Comparison of ENCODE assay signal across 21 cellular contexts in genomic region chr15:33112541-33113105, GRCh38.
DNase-seq lines count a peak whose midpoint lies in the region; ATAC-seq, FAIRE-seq and TF ChIP-seq lines count a peak whose summit lies in the region.
"Had no signal": no experiment of that assay in that cellular context is flagged by ENCODE, and none has a peak within 500 bp of the region (broad histone marks: within the 10 kb centered on the region; RNA-seq: fewer than 3 reads in every experiment).

No MANE protein-coding gene starts in this region.

- H3K27ac ChIP-seq in AG04450 (ENCODE audit: low read depth, low read length) (peak overlapping the region; percentile 24), IMR-90 (ENCODE audit: insufficient read depth, low read length) (peak overlapping the region; percentile 95), fibroblast of lung (ENCODE audit: insufficient read depth, low read length) (peak overlapping the region; percentile 31), neural progenitor cell (no peak overlapping the region)
- H3K27ac ChIP-seq: HL-60 had no signal

- peak overlapping the region; percentile 88 to 94 for H4K8ac ChIP-seq in IMR-90 (ENCODE audit: low read depth in 2 of 2, low read length in 2 of 2)

- peaks cover 7% of the 10 kb centered on the region for H3K27me3 Mint-ChIP-seq in neural progenitor cell (ENCODE audit: insufficient read depth, low read depth)

- H3K4me2 ChIP-seq in IMR-90 (ENCODE audit: low read depth, low read length): peak overlapping the region; percentile 57; the same call in 1 of the 2 replicates
- H3K4me2 ChIP-seq in fibroblast of lung (ENCODE audit: extremely low read depth, insufficient read depth, low read length): no peak overlapping the region
- no peak overlapping the region for H3K4me2 ChIP-seq in neural progenitor cell

- TF ChIP-seq RAD21 in IMR-90 (IDR thresholded peaks at IDR 0.05; ENCODE audit: low read length): no peak

- no peak overlapping the region for H3K4me3 Mint-ChIP-seq in neural progenitor cell
- H3K4me3 Mint-ChIP-seq: IgD-negative memory B cell had no signal

- WGBS in IMR-90 (ENCODE audit: extremely low coverage in 2 of 2, insufficient read length in 1 of 2), 2 experiments: 40% methylated on average over 1 of the region's 5 CpGs; no CpG with 5 or more reads in 1 of the 2 experiments

- FAIRE-seq in urothelium cell line (lab: Jason Lieb, UNC): no peak
- FAIRE-seq: HTR-8/SVneo had no signal

- peak overlapping the region; percentile 99 for H4K5ac ChIP-seq in IMR-90 (ENCODE audit: low read depth, low read length)

- H3K4me1 Mint-ChIP-seq in neural progenitor cell: peaks cover 14% of the 10 kb centered on the region
- H3K4me1 Mint-ChIP-seq: IgD-negative memory B cell had no signal

- H2BK5ac ChIP-seq in IMR-90 (ENCODE audit: low read depth, low read length, poor library complexity, severe bottlenecking): peak overlapping the region; percentile 94

- H3K4ac ChIP-seq in IMR-90 (ENCODE audit: low read depth, low read length): peak overlapping the region; percentile 94

- no peak for ATAC-seq in IMR-90 (ENCODE audit: low read depth)

- BruUV-seq in IMR-90 (replicated peaks; lab: Mats Ljungman, UMichigan): no TSS peak

- no peaks in the 10 kb centered on the region for H3K9me3 ChIP-seq in AG04450 (ENCODE audit: control insufficient read depth, insufficient read depth, low read length)
- H3K9me3 ChIP-seq in IMR-90 (ENCODE audit: control insufficient read depth, insufficient read depth, low read length): no peaks in the 10 kb centered on the region; the same call in 1 of the 2 replicates
- no peaks in the 10 kb centered on the region for H3K9me3 ChIP-seq in fibroblast of lung (ENCODE audit: control insufficient read depth, insufficient read depth, low read depth, low read length)
- H3K9me3 ChIP-seq in neural progenitor cell (ENCODE audit: low read depth): no peaks in the 10 kb centered on the region
- H3K9me3 ChIP-seq: BE2C, HAP-1 had no signal

- TF ChIP-seq CTCF in AG04450 (IDR thresholded peaks at IDR 0.05; ENCODE audit: low read depth, low read length) (no peak), IMR-90 (conservative IDR thresholded peaks at IDR 0.05; ENCODE audit: low read depth, low read length) (no peak), fibroblast of lung (conservative IDR thresholded peaks at IDR 0.05 in 1 of 2, IDR thresholded peaks at IDR 0.05 in 1 of 2; ENCODE audit: low read depth in 1 of 2, low read length in 2 of 2) (no peak), neural progenitor cell (IDR thresholded peaks at IDR 0.05) (no peak)

- peak overlapping the region; percentile 100 for H2BK15ac ChIP-seq in IMR-90 (ENCODE audit: low read depth, low read length)

- H3K9ac ChIP-seq in IMR-90 (ENCODE audit: low read depth, low read length): peak overlapping the region; percentile 43; the same call in 1 of the 2 replicates
- no peak overlapping the region for H3K9ac ChIP-seq in fibroblast of lung (ENCODE audit: insufficient read depth, low read length)
- H3K9ac ChIP-seq in neural progenitor cell: no peak overlapping the region

- H3K36me3 ChIP-seq in IMR-90 (ENCODE audit: control insufficient read depth, insufficient read depth, low read length): no peaks in the 10 kb centered on the region
- H3K36me3 ChIP-seq in fibroblast of lung (ENCODE audit: control insufficient read depth, insufficient read depth, low read length): no peaks in the 10 kb centered on the region
- no peaks in the 10 kb centered on the region for H3K36me3 ChIP-seq in neural progenitor cell
- H3K36me3 ChIP-seq: BE2C, HAP-1 had no signal

- peaks cover 10 to 45% of the 10 kb centered on the region in 2 experiments for H3K79me1 ChIP-seq in IMR-90 (ENCODE audit: low read depth in 1 of 2, low read length in 2 of 2)

- H3K9me3 Mint-ChIP-seq in neural progenitor cell: no peaks in the 10 kb centered on the region
- H3K9me3 Mint-ChIP-seq: IgD-negative memory B cell had no signal

- peak overlapping the region; percentile 93 for H4K91ac ChIP-seq in IMR-90 (ENCODE audit: insufficient read depth, low read depth, low read length)

- peak overlapping the region; percentile 37 for H2AFZ ChIP-seq in IMR-90 (replicated peaks; ENCODE audit: low read length, poor library complexity)
- no peak overlapping the region for H2AFZ ChIP-seq in fibroblast of lung (ENCODE audit: low read length)
- peak overlapping the region; percentile 15 for H2AFZ ChIP-seq in neural progenitor cell (replicated peaks)

- H3K27me3 ChIP-seq in AG04450 (ENCODE audit: control insufficient read depth, insufficient read depth, low read length) (no peaks in the 10 kb centered on the region), IMR-90 (ENCODE audit: control insufficient read depth, insufficient read depth, low read length) (no peaks in the 10 kb centered on the region), fibroblast of lung (ENCODE audit: control insufficient read depth, insufficient read depth, low read length) (no peaks in the 10 kb centered on the region), neural progenitor cell (no peaks in the 10 kb centered on the region)
- H3K27me3 ChIP-seq: BE2C had no signal

- peak overlapping the region; percentile 90 for H3K14ac ChIP-seq in IMR-90 (replicated peaks; ENCODE audit: low read depth, low read length)

- H4K20me1 ChIP-seq in IMR-90 (ENCODE audit: insufficient read depth, low read length): no peaks in the 10 kb centered on the region
- H4K20me1 ChIP-seq in fibroblast of lung (ENCODE audit: control insufficient read depth, extremely low read depth, insufficient read depth, low read length): no peaks in the 10 kb centered on the region
- no peaks in the 10 kb centered on the region for H4K20me1 ChIP-seq in neural progenitor cell (ENCODE audit: low read depth)

- H2BK20ac ChIP-seq in IMR-90 (ENCODE audit: low read depth, low read length): peak overlapping the region; percentile 97

- TF ChIP-seq POLR2A in IMR-90 (IDR thresholded peaks at IDR 0.05; ENCODE audit: low read depth, low read length): peak; percentile 60

- POLR2A ChIA-PET in AG04450 (lab: Yijun Ruan, JAX) (interaction anchor here (1.0 kb wide), 1 partner anchor 15 kb away, joined by 3 read pairs; no protein-coding TSS in a partner anchor), IMR-90 (lab: Charles Lee; ENCODE audit: unreplicated experiment) (interaction anchor here (1.4 kb wide), 1 partner anchor 15 kb away, joined by 3 read pairs; no protein-coding TSS in a partner anchor)

- H3K4me3 ChIP-seq in AG04450 (ENCODE audit: low read depth, low read length): no peak overlapping the region
- no peak overlapping the region; the same call in 1 of the 2 replicates for H3K4me3 ChIP-seq in IMR-90 (ENCODE audit: insufficient read depth, low read depth, low read length)
- peak overlapping the region in 1 of 4 experiments; percentile 28 for H3K4me3 ChIP-seq in fibroblast of lung (replicated peaks in 1 of 4; ENCODE audit: control extremely low read depth in 1 of 4, insufficient read depth in 1 of 4, low read depth in 3 of 4, low read length in 4 of 4)
- H3K4me3 ChIP-seq in neural progenitor cell: no peak overlapping the region
- H3K4me3 ChIP-seq: HAP-1 had no signal

- H2BK120ac ChIP-seq in IMR-90 (ENCODE audit: low read depth, low read length): peak overlapping the region; percentile 95

- no peaks in the 10 kb centered on the region for H3F3A ChIP-seq in neural progenitor cell (ENCODE audit: low read depth)

- CTCF ChIA-PET in AG04450 (lab: Charles Lee) (interaction anchor here (1.4 to 1.5 kb wide), 2 partner anchors 26 kb away, joined by 5 to 8 read pairs; no protein-coding TSS in a partner anchor), IMR-90 (lab: Yijun Ruan, JAX) (interaction anchor here (0.5 to 1.4 kb wide), 7 partner anchors 9 to 154 kb away, joined by 3 to 5 read pairs (median 3); no protein-coding TSS in a partner anchor)

- peak overlapping the region; percentile 79 for H2AK9ac ChIP-seq in IMR-90 (replicated peaks; ENCODE audit: low read depth, low read length, poor library complexity)

- intact Hi-C loops in IMR-90 (cut with micrococcal nuclease): no loop called here

- dilution Hi-C loops in IMR-90 (cut with HindIII; ENCODE audit: low sequenced_read_pairs, unreplicated experiment): no loop called here

- peak overlapping the region; percentile 98 for H2AK5ac ChIP-seq in IMR-90 (ENCODE audit: low read depth, low read length)

- DNase-seq in AG04450 (ENCODE audit: low read depth, low spot score) (no peak), IMR-90 (no peak), fibroblast of lung (ENCODE audit: low read depth in 2 of 2) (peak in 1 of 2 donors; percentile 39), neural progenitor cell (ENCODE audit: low spot score) (no peak), NAMALWA (ENCODE audit: low spot score) (no peak), amygdala (lab: John Stamatoyannopoulos, UW) (no peak), urothelium cell line (ENCODE audit: low spot score) (no peak), NCI-H1436 (lab: John Stamatoyannopoulos, UW) (no peak)
- DNase-seq: BE2C, DMS79, Karpas-422, NCI-H1417, NCI-H187 treated with DMSO at 0.1 percent for 48 hours, NCI-H2107, NCI-H446 treated with DMSO at 0.1 percent for 48 hours, NCI-H526 treated with DMSO at 0.1 percent for 48 hours, Right ventricle myocardium superior had no signal

- H3K23ac ChIP-seq in IMR-90 (ENCODE audit: low read depth, low read length): peak overlapping the region; percentile 85

- H3K4me1 ChIP-seq in IMR-90 (ENCODE audit: control insufficient read depth, insufficient read depth, low read length): peaks cover 21% of the 10 kb centered on the region
- peaks cover 24% of the 10 kb centered on the region for H3K4me1 ChIP-seq in fibroblast of lung (ENCODE audit: control insufficient read depth, extremely low read depth, insufficient read depth, low read length)
- peaks cover 15% of the 10 kb centered on the region for H3K4me1 ChIP-seq in neural progenitor cell
- H3K4me1 ChIP-seq: BE2C had no signal

- peak overlapping the region; percentile 97 for H3K18ac ChIP-seq in IMR-90 (ENCODE audit: low read depth, low read length)

- peak overlapping the region; percentile 65; the same call in 1 of the 2 replicates for H3K56ac ChIP-seq in IMR-90 (ENCODE audit: extremely low read depth, insufficient read depth, low read length)

- H3K79me2 ChIP-seq in fibroblast of lung (ENCODE audit: control insufficient read depth, insufficient read depth, low read length) (peaks cover 2% of the 10 kb centered on the region), neural progenitor cell (ENCODE audit: low read depth) (no peaks in the 10 kb centered on the region)

- no peaks in the 10 kb centered on the region for H3K36me3 Mint-ChIP-seq in neural progenitor cell
- H3K36me3 Mint-ChIP-seq: IgD-negative memory B cell had no signal

- in situ Hi-C loops in IMR-90 (cut with MboI; ENCODE audit: low sequenced_read_pairs): loop anchor here (10.0 kb wide), 1 partner anchor 268 kb away; no protein-coding TSS in a partner anchor

- no peak overlapping the region for H3K27ac Mint-ChIP-seq in neural progenitor cell
- H3K27ac Mint-ChIP-seq: IgD-negative memory B cell had no signal

- peaks cover 9% of the 10 kb centered on the region for H3K9me1 ChIP-seq in IMR-90 (ENCODE audit: insufficient read depth, low read length)

TF ChIP-seq in IMR-90, 13 proteins besides CTCF, POLR2A, EP300 and RAD21 (continues in another document):
- TF ChIP-seq RFX5 (IDR thresholded peaks at IDR 0.05; ENCODE audit: low read depth, low read length) (no peak), MAFK (IDR thresholded peaks at IDR 0.05; ENCODE audit: low read depth, low read length) (no peak), CEBPB (IDR thresholded peaks at IDR 0.05; ENCODE audit: low read depth, low read length) (no peak), MAZ (IDR thresholded peaks at IDR 0.05; ENCODE audit: borderline replicate concordance, low read depth, low read length) (no peak)
